8 cellular contexts compared by ENCODE assay signal in the genomic region with DNA sequence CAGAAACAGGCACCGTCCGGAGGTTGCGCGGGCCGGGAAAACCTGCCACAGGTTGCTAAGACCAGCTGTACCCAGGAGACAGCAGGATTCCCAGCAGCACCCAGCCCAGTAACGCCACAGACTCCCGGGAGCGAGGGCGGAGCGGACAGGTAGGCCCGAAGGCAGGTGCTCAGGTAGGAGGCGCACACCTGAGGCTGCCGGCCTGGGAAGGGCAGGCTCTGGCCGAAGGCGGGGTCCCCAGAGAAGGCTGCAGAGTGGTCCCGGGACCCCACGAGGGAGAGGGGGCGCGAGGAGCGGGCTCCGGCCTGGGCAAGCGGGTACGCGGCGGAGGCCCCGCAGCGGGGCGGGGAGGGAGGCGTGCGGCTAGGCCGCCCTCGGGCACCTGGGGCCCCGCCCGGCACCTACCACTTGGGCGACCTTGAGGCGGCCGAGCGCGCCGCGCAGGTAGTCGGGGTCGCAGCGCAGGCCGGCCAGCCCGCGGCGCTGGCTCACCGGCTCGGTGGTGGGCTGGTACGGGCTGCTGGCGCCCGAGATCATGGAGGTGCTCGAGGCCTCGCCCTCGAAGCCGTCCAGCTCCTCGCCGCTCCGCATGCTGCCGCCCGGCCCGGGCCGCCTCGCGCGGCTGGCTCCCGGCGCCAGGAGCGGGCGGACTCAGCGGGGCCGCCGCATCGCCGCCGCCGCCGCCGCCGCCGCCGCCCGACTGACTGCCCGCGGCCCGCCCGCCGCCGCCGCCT. TPM values are rescaled to one million over a fixed set of nuclear protein-coding genes. Genes with fewer than 3 reads are reported as not detected.
DNase-seq lines count a peak whose midpoint lies in the region; ATAC-seq and TF ChIP-seq lines count a peak whose summit lies in the region.

No MANE protein-coding gene starts in this region.

- H3K4me3 Mint-ChIP-seq in activated naive CD8-positive, alpha-beta T cell treated with anti-CD3 and anti-CD28 coated beads for 36 hours, result peak overlapping the region; percentile 76

- no TSS peak for BruUV-seq in HCT116 (replicated peaks; lab: Mats Ljungman, UMichigan)

- RAD21 ChIA-PET in HCT116 (lab: Charles Lee; ENCODE audit: low non-redundant PET in 1 of 2, low total read pairs in 2 of 2, uncharacterized antibody in 2 of 2, unreplicated experiment in 2 of 2), result no interaction called here

- H3K4me1 ChIP-seq in HCT116 (ENCODE audit: control insufficient read depth in 1 of 2, insufficient read depth in 2 of 2, low read length in 2 of 2) (peaks cover 6 to 20% of the 10 kb centered on the region in 2 experiments; a peak in 3 of 4 replicates), hepatocyte (ENCODE audit: insufficient read depth) (peaks cover 13% of the 10 kb centered on the region)

- no peaks in the 10 kb centered on the region for H3K9me3 Mint-ChIP-seq in activated naive CD8-positive, alpha-beta T cell treated with anti-CD3 and anti-CD28 coated beads for 36 hours

- no peak overlapping the region for H3K27ac Mint-ChIP-seq in activated naive CD8-positive, alpha-beta T cell treated with anti-CD3 and anti-CD28 coated beads for 36 hours

- H4K20me1 ChIP-seq in HCT116 (ENCODE audit: insufficient read depth) (no peaks in the 10 kb centered on the region; the same call in 1 of the 2 replicates), hepatocyte (ENCODE audit: insufficient read depth, poor library complexity, severe bottlenecking) (peaks cover 22% of the 10 kb centered on the region)

- ATAC-seq in GM18502 (IDR thresholded peaks at IDR 0.05; ENCODE audit: poor library complexity, unreplicated experiment) (peak; percentile 58), HCT116 (peak; percentile 70)

- H2AFZ ChIP-seq in HCT116 (ENCODE audit: low read depth, low read length, poor library complexity, severe bottlenecking), result no peak overlapping the region
- peak overlapping the region; percentile 83 for H2AFZ ChIP-seq in hepatocyte

- TF ChIP-seq RAD21 in HCT116 (IDR thresholded peaks at IDR 0.05; ENCODE audit: low read depth), result no peak

- CTCF ChIA-PET in HCT116 (lab: Charles Lee), result interaction anchor here (1.4 to 2.9 kb wide), 3 partner anchors 45 to 134 kb away, joined by 5 to 10 read pairs (median 7); a partner anchor contains a TSS

- H3K27me3 ChIP-seq in HCT116 (ENCODE audit: insufficient read depth, low read length) (no peaks in the 10 kb centered on the region), hepatocyte (no peaks in the 10 kb centered on the region)

- WGBS in hepatocyte (ENCODE audit: low lambda C conversion rate, missing lambda C conversion rate), result 5% methylated on average over 43 of the region's 91 CpGs

- H3K9me2 ChIP-seq in HCT116 (ENCODE audit: insufficient read depth) (no peaks in the 10 kb centered on the region), hepatocyte (replicated peaks; ENCODE audit: insufficient read depth) (no peaks in the 10 kb centered on the region)

- peak overlapping the region; percentile 89 for H3K27ac ChIP-seq in HCT116 (ENCODE audit: low read depth, low read length)
- H3K27ac ChIP-seq in hepatocyte, result peak overlapping the region; percentile 94

- H3K9me3 ChIP-seq in HCT116 (ENCODE audit: control insufficient read depth in 1 of 2, insufficient read depth in 1 of 2, low read depth in 1 of 2, low read length in 2 of 2) (no peaks in the 10 kb centered on the region), hepatocyte (ENCODE audit: low read depth) (no peaks in the 10 kb centered on the region)

- H3K4me2 ChIP-seq in HCT116 (ENCODE audit: low read length) (peak overlapping the region; percentile 83), hepatocyte (peak overlapping the region; percentile 93)

- intact Hi-C loops in HCT116 (cut with micrococcal nuclease), result no loop called here

- H3K36me3 ChIP-seq in HCT116 (ENCODE audit: control insufficient read depth in 1 of 2, insufficient read depth in 2 of 2, low read length in 2 of 2) (no peaks in the 10 kb centered on the region), hepatocyte (replicated peaks; ENCODE audit: insufficient read depth, low read depth) (no peaks in the 10 kb centered on the region)

- POLR2A ChIA-PET in HCT116 (lab: Charles Lee), result no interaction called here

- H3K9ac ChIP-seq in HCT116 (ENCODE audit: low read length), result peak overlapping the region; percentile 73

- TF ChIP-seq CTCF in HCT116 (IDR thresholded peaks at IDR 0.05 in 2 of 3, conservative IDR thresholded peaks at IDR 0.05 in 1 of 3; ENCODE audit: borderline replicate concordance in 1 of 3, insufficient read depth in 1 of 3, low read depth in 2 of 3, low read length in 2 of 3) (no peak), hepatocyte (IDR thresholded peaks at IDR 0.05; ENCODE audit: poor library complexity) (no peak)

- H3K4me3 ChIP-seq in HCT116 (replicated peaks in 1 of 2; ENCODE audit: low read depth in 1 of 2, low read length in 2 of 2) (peak overlapping the region; percentile 83 to 88), hepatocyte (peak overlapping the region; percentile 85), skeletal muscle cell (ENCODE audit: low read depth, low read length) (peak overlapping the region; percentile 56)

- peaks cover 18% of the 10 kb centered on the region for H3K4me1 Mint-ChIP-seq in activated naive CD8-positive, alpha-beta T cell treated with anti-CD3 and anti-CD28 coated beads for 36 hours

- DNase-seq in HCT116 (ENCODE audit: low read depth, low spot score), result no peak
- peak; percentile 33 to 78 (median 71) for DNase-seq in NCI-H1417 (lab: John Stamatoyannopoulos, UW)
- DNase-seq in activated naive CD8-positive, alpha-beta T cell treated with anti-CD3 and anti-CD28 coated beads for 36 hours, result no peak
- peak; percentile 73 for DNase-seq in hepatocyte (ENCODE audit: low spot score)
- no peak for DNase-seq in skeletal muscle cell (ENCODE audit: low read depth)
- no peak for DNase-seq in GF-D8 (lab: John Stamatoyannopoulos, UW)
- DNase-seq in KG1 (lab: John Stamatoyannopoulos, UW), result no peak

- peaks cover 51% of the 10 kb centered on the region for H3K79me2 ChIP-seq in HCT116 (ENCODE audit: insufficient read depth, low read length)
- peaks cover 45% of the 10 kb centered on the region for H3K79me2 ChIP-seq in hepatocyte

- H3K36me3 Mint-ChIP-seq in activated naive CD8-positive, alpha-beta T cell treated with anti-CD3 and anti-CD28 coated beads for 36 hours, result peaks cover 1% of the 10 kb centered on the region

- peaks cover 37% of the 10 kb centered on the region for H3K27me3 Mint-ChIP-seq in activated naive CD8-positive, alpha-beta T cell treated with anti-CD3 and anti-CD28 coated beads for 36 hours

- TF ChIP-seq POLR2A in HCT116 (IDR thresholded peaks at IDR 0.05; ENCODE audit: borderline replicate concordance, extremely low read depth, insufficient read depth, insufficient read length), result no peak

TF ChIP-seq in HCT116, 20 proteins besides CTCF, POLR2A, EP300 and RAD21:
- TF ChIP-seq ZFX (IDR thresholded peaks at IDR 0.05), result peak; percentile 99
- peak; percentile 37 for TF ChIP-seq POLR2AphosphoS5 (IDR thresholded peaks at IDR 0.05; ENCODE audit: low read depth, low read length)
- TF ChIP-seq SP1 (IDR thresholded peaks at IDR 0.05; ENCODE audit: low read depth), result no peak
- TF ChIP-seq, protein P1, sequence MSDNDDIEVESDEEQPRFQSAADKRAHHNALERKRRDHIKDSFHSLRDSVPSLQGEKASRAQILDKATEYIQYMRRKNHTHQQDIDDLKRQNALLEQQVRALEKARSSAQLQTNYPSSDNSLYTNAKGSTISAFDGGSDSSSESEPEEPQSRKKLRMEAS (IDR thresholded peaks at IDR 0.05), result peak; percentile 28; the same call in 1 of the 2 replicates

RNA-seq across cellular contexts. Expression of a gene that starts 0.4 kb away (rescaled TPM):
- 77.8 TPM for total RNA-seq in HCT116 (2021; ENCODE audit: unreplicated experiment)
- polyA plus RNA-seq in HCT116 (2012), result 35.7 and 42.5 TPM in 2 replicates
- 1 to 10 TPM; 2.4 to 2.8 TPM for total RNA-seq in activated naive CD8-positive, alpha-beta T cell treated with anti-CD3 and anti-CD28 coated beads for 36 hours
- total RNA-seq in hepatocyte, result 77.9 and 84.8 TPM in 2 replicates
- 17.4 and 19.2 TPM in 2 replicates for polyA plus RNA-seq in hepatocyte

RNA-seq across cellular contexts. Expression of a gene that starts 55.3 kb away (rescaled TPM):
- total RNA-seq in HCT116 (2021; ENCODE audit: unreplicated experiment) (92.8 TPM), hepatocyte (97.3 and 129 TPM in 2 replicates)
- polyA plus RNA-seq in HCT116 (2012), result 33.8 and 38.5 TPM in 2 replicates
- total RNA-seq in activated naive CD8-positive, alpha-beta T cell treated with anti-CD3 and anti-CD28 coated beads for 36 hours, result 10 to 100 TPM; 38.8 to 41.1 TPM
- 99.1 and 121 TPM in 2 replicates for polyA plus RNA-seq in hepatocyte

Comparison
In these comparisons a context has a peak if more than half of its experiments do, and no peak if none do; other contexts are left out.
1. DNase-seq: peak in NCI-H1417 (3 of 3) and hepatocyte (single experiment); none in HCT116 (single experiment), activated naive CD8-positive, alpha-beta T cell treated with anti-CD3 and anti-CD28 coated beads for 36 hours (single experiment), skeletal muscle cell (single experiment), GF-D8 (single experiment) and KG1 (single experiment).
2. RNA of a gene that starts 0.4 kb away (total RNA-seq): 77.9 to 84.8 TPM in hepatocyte and 77.8 TPM in HCT116 (single experiment); 2.4 to 2.8 TPM in activated naive CD8-positive, alpha-beta T cell treated with anti-CD3 and anti-CD28 coated beads for 36 hours; every median in the first group is over 10 times any median in the second.
3. Peak in every context shown above with its lines, with median percentiles within 50 percentile points of each other: H3K4me3 ChIP-seq.